11 cellular contexts compared by ENCODE assay signal in genomic region chr18:62189208-62189607, GRCh38. TPM values are rescaled to one million over a fixed set of nuclear protein-coding genes. Genes with fewer than 3 reads are reported as not detected.
A peak's percentile ranks its signal among the peaks of the same experiment; 100 is the strongest.
DNase-seq lines count a peak whose midpoint lies in the region; ATAC-seq and TF ChIP-seq lines count a peak whose summit lies in the region.
"Had no signal": no experiment of that assay in that cellular context is flagged by ENCODE, and none has a peak within 500 bp of the region (broad histone marks: within the 10 kb centered on the region; RNA-seq: fewer than 3 reads in every experiment).

No MANE protein-coding gene starts in this region.

- intact Hi-C loops in PC-9 (cut with micrococcal nuclease; ENCODE audit: unreplicated experiment): loop anchor here (5.0 to 10.0 kb wide), 2 partner anchors 138 to 526 kb away; partner anchors contain the start of genes PHLPP1 and TNFRSF11A

- H3K9me3 ChIP-seq in PC-9 (ENCODE audit: insufficient read depth, low read depth): 0 out of 2 replicates have a peak, but pooled peaks cover 3% of the 10 kb centered on the region
- H3K9me3 ChIP-seq: vagina had no signal

- H3K4me2 ChIP-seq in GM23338: peak overlapping the region; percentile 92
- H3K4me2 ChIP-seq in PC-9: peak overlapping the region; percentile 92

- H3K9me3 Mint-ChIP-seq in GM23338: no peaks in the 10 kb centered on the region

- H3K27ac ChIP-seq in GM23338 (ENCODE audit: low read depth) (no peak overlapping the region), PC-9 (no peak overlapping the region), rectal smooth muscle tissue (ENCODE audit: low read depth, low read length) (no peak overlapping the region), foreskin keratinocyte (no peak overlapping the region)
- H3K27ac ChIP-seq: vagina had no signal

- H3F3A ChIP-seq in GM23338 (replicated peaks; ENCODE audit: low read depth) (peaks cover 6% of the 10 kb centered on the region; the same call in 1 of the 2 replicates), PC-9 (ENCODE audit: insufficient read depth, low read depth) (peaks cover 8% of the 10 kb centered on the region)

- H3K79me2 ChIP-seq in GM23338 (replicated peaks; ENCODE audit: insufficient read depth) (peaks cover 81% of the 10 kb centered on the region), PC-9 (ENCODE audit: low read depth) (peaks cover 91% of the 10 kb centered on the region)

- peak overlapping the region; percentile 95 for H3K4me3 ChIP-seq in GM23338
- H3K4me3 ChIP-seq in PC-9: peak overlapping the region; percentile 92
- H3K4me3 ChIP-seq in epithelial cell of esophagus (ENCODE audit: low read length): peak overlapping the region; percentile 84
- H3K4me3 ChIP-seq in rectal smooth muscle tissue (ENCODE audit: low read length): peak overlapping the region; percentile 100

- peaks cover 9% of the 10 kb centered on the region for H3K27me3 Mint-ChIP-seq in GM23338 (ENCODE audit: insufficient read depth, low read depth, poor library complexity)

- H3K9ac ChIP-seq in rectal smooth muscle tissue (ENCODE audit: low read length): no peak overlapping the region

- no peak overlapping the region for H2AFZ ChIP-seq in GM23338
- no peak overlapping the region for H2AFZ ChIP-seq in PC-9

- H3K4me3 Mint-ChIP-seq in GM23338: peak overlapping the region; percentile 100

- peaks cover 26% of the 10 kb centered on the region for H4K20me1 ChIP-seq in GM23338 (replicated peaks; ENCODE audit: insufficient read depth)
- peaks cover 14% of the 10 kb centered on the region; the same call in 1 of the 2 replicates for H4K20me1 ChIP-seq in PC-9 (ENCODE audit: insufficient read depth)

- H3K9me2 ChIP-seq in GM23338 (ENCODE audit: insufficient read depth) (no peaks in the 10 kb centered on the region), PC-9 (ENCODE audit: insufficient read depth) (no peaks in the 10 kb centered on the region)

- H3K36me3 ChIP-seq in GM23338 (ENCODE audit: insufficient read depth): no peaks in the 10 kb centered on the region
- H3K36me3 ChIP-seq in PC-9 (ENCODE audit: low read depth): 0 out of 2 replicates have a peak, but pooled peaks cover 9% of the 10 kb centered on the region
- H3K36me3 ChIP-seq in rectal smooth muscle tissue (ENCODE audit: control insufficient read depth, insufficient read depth, low read length): no peaks in the 10 kb centered on the region
- H3K36me3 ChIP-seq: vagina had no signal

- ATAC-seq in GM23338 (no peak), GM19452 (IDR thresholded peaks at IDR 0.05; ENCODE audit: unreplicated experiment) (no peak), foreskin keratinocyte (no peak), HG02678 (IDR thresholded peaks at IDR 0.05; ENCODE audit: unreplicated experiment) (no peak)

- H3K4me1 Mint-ChIP-seq in GM23338: peaks cover 18% of the 10 kb centered on the region; the same call in 2 of the 3 replicates

- TF ChIP-seq CTCF in GM23338 (conservative IDR thresholded peaks at IDR 0.05; ENCODE audit: low read depth in 2 of 2): no peak
- no peak for TF ChIP-seq CTCF in PC-9 (conservative IDR thresholded peaks at IDR 0.05)
- no peak for TF ChIP-seq CTCF in epithelial cell of esophagus (IDR thresholded peaks at IDR 0.05; ENCODE audit: insufficient read depth, low read depth, low read length, missing control alignments)
- no peak for TF ChIP-seq CTCF in foreskin keratinocyte (conservative IDR thresholded peaks at IDR 0.05)

- DNase-seq in GM23338 (ENCODE audit: low spot score) (no peak), PC-9 (no peak), epithelial cell of esophagus (ENCODE audit: low read depth) (no peak), foreskin keratinocyte (no peak)
- DNase-seq: central memory CD4-positive, alpha-beta T cell; posterior cingulate gyrus; SIG-M5 had no signal

- H3K27ac Mint-ChIP-seq in GM23338: no peak overlapping the region

- BruUV-seq in PC-9 (replicated peaks; lab: Mats Ljungman, UMichigan): no TSS peak

- no peaks in the 10 kb centered on the region for H3K36me3 Mint-ChIP-seq in GM23338 (ENCODE audit: low read depth)

- H3K4me1 ChIP-seq in GM23338 (ENCODE audit: insufficient read depth): peaks cover 16% of the 10 kb centered on the region
- peaks cover 42% of the 10 kb centered on the region for H3K4me1 ChIP-seq in PC-9 (replicated peaks; ENCODE audit: insufficient read depth)
- H3K4me1 ChIP-seq in rectal smooth muscle tissue (ENCODE audit: control insufficient read depth, insufficient read depth, low read length): peaks cover 4% of the 10 kb centered on the region
- H3K4me1 ChIP-seq in foreskin keratinocyte: peaks cover 6% of the 10 kb centered on the region

- POLR2A ChIA-PET in PC-9 (lab: Charles Lee; ENCODE audit: unreplicated experiment): no interaction called here

- CTCF ChIA-PET in PC-9 (lab: Charles Lee): no interaction called here

- H3K27me3 ChIP-seq in GM23338 (ENCODE audit: insufficient read depth) (no peaks in the 10 kb centered on the region), PC-9 (ENCODE audit: insufficient read depth, low read depth) (no peaks in the 10 kb centered on the region), rectal smooth muscle tissue (ENCODE audit: control insufficient read depth, insufficient read depth, low read length) (no peaks in the 10 kb centered on the region), foreskin keratinocyte (no peaks in the 10 kb centered on the region)
- H3K27me3 ChIP-seq: vagina had no signal

TF ChIP-seq in GM23338, 12 proteins besides CTCF, POLR2A, EP300 and RAD21:
- TF ChIP-seq CREB1 (CRISPR knock-in tag; IDR thresholded peaks at IDR 0.05; ENCODE audit: low read depth): no peak
- TF ChIP-seq ZNF331 (CRISPR knock-in tag; IDR thresholded peaks at IDR 0.05; ENCODE audit: low read depth): no peak

RNA-seq across cellular contexts. Expression of gene RELCH, which starts 2.2 kb away (rescaled TPM):
- 48.7 and 56.4 TPM in 2 replicates for total RNA-seq in GM23338 (2014; rRNA removed; shearing (Covaris generic))
- polyA plus RNA-seq in GM23338 (2016; fragmentation: Nextera tagmentation; extraction: Ambion mirVana) (6.5 and 8.8 TPM in 2 replicates), foreskin keratinocyte (3.6 and 4.6 TPM in 2 replicates)
- total RNA-seq in PC-9 (2021) (19.6 and 20.1 TPM in 2 replicates), foreskin keratinocyte (16.6 and 17.9 TPM in 2 replicates)

RNA-seq across cellular contexts. Expression of gene PIGN, which starts 2.4 kb away (rescaled TPM):
- total RNA-seq in GM23338 (2014; rRNA removed; shearing (Covaris generic)): 30.3 and 33.0 TPM in 2 replicates
- polyA plus RNA-seq in GM23338 (2016; fragmentation: Nextera tagmentation; extraction: Ambion mirVana) (7.9 and 9.4 TPM in 2 replicates), foreskin keratinocyte (5.3 and 6.1 TPM in 2 replicates)
- total RNA-seq in PC-9 (2021) (14.6 and 20.3 TPM in 2 replicates), foreskin keratinocyte (22.4 and 23.0 TPM in 2 replicates)
